1 cellular context compared by ENCODE assay signal in the genomic region with DNA sequence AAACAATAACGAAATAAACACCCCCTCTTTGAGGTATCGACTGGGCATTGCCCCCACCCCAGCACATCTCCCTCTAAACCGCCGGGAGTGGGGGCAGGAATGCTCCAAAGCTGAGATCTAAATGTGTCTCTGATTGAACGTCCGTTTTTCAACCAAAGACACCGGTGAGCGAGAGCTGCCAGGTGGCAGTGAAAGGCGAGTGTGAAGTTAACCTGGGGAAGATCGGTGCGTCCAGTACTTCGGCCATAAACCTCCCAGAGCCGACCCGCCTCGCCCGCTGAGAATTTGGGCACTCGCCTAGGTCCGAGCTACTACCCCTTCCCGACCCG.
TF ChIP-seq lines count a peak whose summit lies in the region.

No MANE protein-coding gene starts in this region.

TF ChIP-seq in GM23338, 12 proteins besides CTCF, POLR2A, EP300 and RAD21 (continued from another document):
- TF ChIP-seq, protein P1, sequence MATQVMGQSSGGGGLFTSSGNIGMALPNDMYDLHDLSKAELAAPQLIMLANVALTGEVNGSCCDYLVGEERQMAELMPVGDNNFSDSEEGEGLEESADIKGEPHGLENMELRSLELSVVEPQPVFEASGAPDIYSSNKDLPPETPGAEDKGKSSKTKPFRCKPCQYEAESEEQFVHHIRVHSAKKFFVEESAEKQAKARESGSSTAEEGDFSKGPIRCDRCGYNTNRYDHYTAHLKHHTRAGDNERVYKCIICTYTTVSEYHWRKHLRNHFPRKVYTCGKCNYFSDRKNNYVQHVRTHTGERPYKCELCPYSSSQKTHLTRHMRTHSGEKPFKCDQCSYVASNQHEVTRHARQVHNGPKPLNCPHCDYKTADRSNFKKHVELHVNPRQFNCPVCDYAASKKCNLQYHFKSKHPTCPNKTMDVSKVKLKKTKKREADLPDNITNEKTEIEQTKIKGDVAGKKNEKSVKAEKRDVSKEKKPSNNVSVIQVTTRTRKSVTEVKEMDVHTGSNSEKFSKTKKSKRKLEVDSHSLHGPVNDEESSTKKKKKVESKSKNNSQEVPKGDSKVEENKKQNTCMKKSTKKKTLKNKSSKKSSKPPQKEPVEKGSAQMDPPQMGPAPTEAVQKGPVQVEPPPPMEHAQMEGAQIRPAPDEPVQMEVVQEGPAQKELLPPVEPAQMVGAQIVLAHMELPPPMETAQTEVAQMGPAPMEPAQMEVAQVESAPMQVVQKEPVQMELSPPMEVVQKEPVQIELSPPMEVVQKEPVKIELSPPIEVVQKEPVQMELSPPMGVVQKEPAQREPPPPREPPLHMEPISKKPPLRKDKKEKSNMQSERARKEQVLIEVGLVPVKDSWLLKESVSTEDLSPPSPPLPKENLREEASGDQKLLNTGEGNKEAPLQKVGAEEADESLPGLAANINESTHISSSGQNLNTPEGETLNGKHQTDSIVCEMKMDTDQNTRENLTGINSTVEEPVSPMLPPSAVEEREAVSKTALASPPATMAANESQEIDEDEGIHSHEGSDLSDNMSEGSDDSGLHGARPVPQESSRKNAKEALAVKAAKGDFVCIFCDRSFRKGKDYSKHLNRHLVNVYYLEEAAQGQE (IDR thresholded peaks at IDR 0.05; ENCODE audit: unreplicated experiment) = no peak
- TF ChIP-seq STAT1 (IDR thresholded peaks at IDR 0.05; ENCODE audit: unreplicated experiment) = no peak
- TF ChIP-seq, protein P2, sequence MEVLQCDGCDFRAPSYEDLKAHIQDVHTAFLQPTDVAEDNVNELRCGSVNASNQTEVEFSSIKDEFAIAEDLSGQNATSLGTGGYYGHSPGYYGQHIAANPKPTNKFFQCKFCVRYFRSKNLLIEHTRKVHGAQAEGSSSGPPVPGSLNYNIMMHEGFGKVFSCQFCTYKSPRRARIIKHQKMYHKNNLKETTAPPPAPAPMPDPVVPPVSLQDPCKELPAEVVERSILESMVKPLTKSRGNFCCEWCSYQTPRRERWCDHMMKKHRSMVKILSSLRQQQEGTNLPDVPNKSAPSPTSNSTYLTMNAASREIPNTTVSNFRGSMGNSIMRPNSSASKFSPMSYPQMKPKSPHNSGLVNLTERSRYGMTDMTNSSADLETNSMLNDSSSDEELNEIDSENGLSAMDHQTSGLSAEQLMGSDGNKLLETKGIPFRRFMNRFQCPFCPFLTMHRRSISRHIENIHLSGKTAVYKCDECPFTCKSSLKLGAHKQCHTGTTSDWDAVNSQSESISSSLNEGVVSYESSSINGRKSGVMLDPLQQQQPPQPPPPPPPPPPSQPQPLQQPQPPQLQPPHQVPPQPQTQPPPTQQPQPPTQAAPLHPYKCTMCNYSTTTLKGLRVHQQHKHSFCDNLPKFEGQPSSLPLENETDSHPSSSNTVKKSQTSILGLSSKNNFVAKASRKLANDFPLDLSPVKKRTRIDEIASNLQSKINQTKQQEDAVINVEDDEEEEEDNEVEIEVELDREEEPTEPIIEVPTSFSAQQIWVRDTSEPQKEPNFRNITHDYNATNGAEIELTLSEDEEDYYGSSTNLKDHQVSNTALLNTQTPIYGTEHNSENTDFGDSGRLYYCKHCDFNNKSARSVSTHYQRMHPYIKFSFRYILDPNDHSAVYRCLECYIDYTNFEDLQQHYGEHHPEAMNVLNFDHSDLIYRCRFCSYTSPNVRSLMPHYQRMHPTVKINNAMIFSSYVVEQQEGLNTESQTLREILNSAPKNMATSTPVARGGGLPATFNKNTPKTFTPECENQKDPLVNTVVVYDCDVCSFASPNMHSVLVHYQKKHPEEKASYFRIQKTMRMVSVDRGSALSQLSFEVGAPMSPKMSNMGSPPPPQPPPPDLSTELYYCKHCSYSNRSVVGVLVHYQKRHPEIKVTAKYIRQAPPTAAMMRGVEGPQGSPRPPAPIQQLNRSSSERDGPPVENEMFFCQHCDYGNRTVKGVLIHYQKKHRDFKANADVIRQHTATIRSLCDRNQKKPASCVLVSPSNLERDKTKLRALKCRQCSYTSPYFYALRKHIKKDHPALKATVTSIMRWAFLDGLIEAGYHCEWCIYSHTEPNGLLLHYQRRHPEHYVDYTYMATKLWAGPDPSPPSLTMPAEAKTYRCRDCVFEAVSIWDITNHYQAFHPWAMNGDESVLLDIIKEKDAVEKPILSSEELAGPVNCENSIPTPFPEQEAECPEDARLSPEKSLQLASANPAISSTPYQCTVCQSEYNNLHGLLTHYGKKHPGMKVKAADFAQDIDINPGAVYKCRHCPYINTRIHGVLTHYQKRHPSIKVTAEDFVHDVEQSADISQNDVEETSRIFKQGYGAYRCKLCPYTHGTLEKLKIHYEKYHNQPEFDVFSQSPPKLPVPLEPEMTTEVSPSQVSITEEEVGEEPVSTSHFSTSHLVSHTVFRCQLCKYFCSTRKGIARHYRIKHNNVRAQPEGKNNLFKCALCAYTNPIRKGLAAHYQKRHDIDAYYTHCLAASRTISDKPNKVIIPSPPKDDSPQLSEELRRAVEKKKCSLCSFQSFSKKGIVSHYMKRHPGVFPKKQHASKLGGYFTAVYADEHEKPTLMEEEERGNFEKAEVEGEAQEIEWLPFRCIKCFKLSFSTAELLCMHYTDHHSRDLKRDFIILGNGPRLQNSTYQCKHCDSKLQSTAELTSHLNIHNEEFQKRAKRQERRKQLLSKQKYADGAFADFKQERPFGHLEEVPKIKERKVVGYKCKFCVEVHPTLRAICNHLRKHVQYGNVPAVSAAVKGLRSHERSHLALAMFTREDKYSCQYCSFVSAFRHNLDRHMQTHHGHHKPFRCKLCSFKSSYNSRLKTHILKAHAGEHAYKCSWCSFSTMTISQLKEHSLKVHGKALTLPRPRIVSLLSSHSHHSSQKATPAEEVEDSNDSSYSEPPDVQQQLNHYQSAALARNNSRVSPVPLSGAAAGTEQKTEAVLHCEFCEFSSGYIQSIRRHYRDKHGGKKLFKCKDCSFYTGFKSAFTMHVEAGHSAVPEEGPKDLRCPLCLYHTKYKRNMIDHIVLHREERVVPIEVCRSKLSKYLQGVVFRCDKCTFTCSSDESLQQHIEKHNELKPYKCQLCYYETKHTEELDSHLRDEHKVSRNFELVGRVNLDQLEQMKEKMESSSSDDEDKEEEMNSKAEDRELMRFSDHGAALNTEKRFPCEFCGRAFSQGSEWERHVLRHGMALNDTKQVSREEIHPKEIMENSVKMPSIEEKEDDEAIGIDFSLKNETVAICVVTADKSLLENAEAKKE (CRISPR knock-in tag; IDR thresholded peaks at IDR 0.05) = no peak
- no peak for TF ChIP-seq NANOG (IDR thresholded peaks at IDR 0.05; ENCODE audit: borderline replicate concordance)
- TF ChIP-seq CREB1 (CRISPR knock-in tag; IDR thresholded peaks at IDR 0.05; ENCODE audit: low read depth) = no peak
- no peak for TF ChIP-seq JUNB (IDR thresholded peaks at IDR 0.05; ENCODE audit: unreplicated experiment)
- no peak for TF ChIP-seq EZH2 (IDR thresholded peaks at IDR 0.05; ENCODE audit: low read depth, unreplicated experiment)
- no peak for TF ChIP-seq ZNF114 (CRISPR knock-in tag; IDR thresholded peaks at IDR 0.05)
- no peak for TF ChIP-seq EZH2phosphoT487 (IDR thresholded peaks at IDR 0.05; ENCODE audit: unreplicated experiment)
- TF ChIP-seq, protein P3, sequence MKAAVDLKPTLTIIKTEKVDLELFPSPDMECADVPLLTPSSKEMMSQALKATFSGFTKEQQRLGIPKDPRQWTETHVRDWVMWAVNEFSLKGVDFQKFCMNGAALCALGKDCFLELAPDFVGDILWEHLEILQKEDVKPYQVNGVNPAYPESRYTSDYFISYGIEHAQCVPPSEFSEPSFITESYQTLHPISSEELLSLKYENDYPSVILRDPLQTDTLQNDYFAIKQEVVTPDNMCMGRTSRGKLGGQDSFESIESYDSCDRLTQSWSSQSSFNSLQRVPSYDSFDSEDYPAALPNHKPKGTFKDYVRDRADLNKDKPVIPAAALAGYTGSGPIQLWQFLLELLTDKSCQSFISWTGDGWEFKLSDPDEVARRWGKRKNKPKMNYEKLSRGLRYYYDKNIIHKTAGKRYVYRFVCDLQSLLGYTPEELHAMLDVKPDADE (IDR thresholded peaks at IDR 0.05) = no peak
TF ChIP-seq in GM23338: peak in this region for 0.
